8 cellular contexts compared by ENCODE assay signal in the genomic region with DNA sequence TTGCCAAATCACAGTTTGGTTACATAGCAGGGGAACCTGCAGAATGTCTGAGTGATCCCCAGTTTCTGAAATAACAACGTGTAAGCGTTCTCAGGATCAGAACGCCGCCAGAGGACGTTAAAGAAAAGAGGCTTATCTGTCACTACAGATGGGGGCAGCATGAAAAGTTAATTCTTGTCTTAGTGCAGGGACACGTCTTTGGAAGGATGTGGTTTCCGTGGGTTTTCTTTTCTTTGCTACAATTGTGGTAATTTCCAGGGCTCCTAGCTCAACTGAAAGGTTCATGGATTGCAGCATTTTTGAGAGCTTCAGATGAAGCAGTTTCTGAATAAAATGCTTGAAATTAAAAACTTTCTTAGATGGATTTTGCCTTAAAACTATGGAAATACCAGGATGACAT.
DNase-seq lines count a peak whose midpoint lies in the region; ATAC-seq and TF ChIP-seq lines count a peak whose summit lies in the region.

No MANE protein-coding gene starts in this region.

- H3K36me3 ChIP-seq in BLaER1 (peaks cover 41% of the 10 kb centered on the region), colonic mucosa (no peaks in the 10 kb centered on the region)

- ATAC-seq in HG02610 (IDR thresholded peaks at IDR 0.05; ENCODE audit: unreplicated experiment) (peak; percentile 51), T-helper 17 cell (peak; percentile 91), HG02885 (IDR thresholded peaks at IDR 0.05; ENCODE audit: poor library complexity, unreplicated experiment) (no peak), HG02870 (IDR thresholded peaks at IDR 0.05; ENCODE audit: unreplicated experiment) (no peak)

- peaks cover 13% of the 10 kb centered on the region for H3K36me3 Mint-ChIP-seq in T-helper 17 cell (ENCODE audit: low read depth)

- intact Hi-C loops in colonic mucosa (cut with DNase I): no loop called here

- peak overlapping the region; percentile 91 for H3K4me2 ChIP-seq in BLaER1

- H3K27me3 ChIP-seq in BLaER1: no peaks in the 10 kb centered on the region
- no peaks in the 10 kb centered on the region for H3K27me3 ChIP-seq in colonic mucosa

- H3K9me3 ChIP-seq in BLaER1 (peaks cover 10% of the 10 kb centered on the region; the same call in 1 of the 2 replicates), T-helper 17 cell (ENCODE audit: control insufficient read depth, low read length, poor library complexity, severe bottlenecking) (no peaks in the 10 kb centered on the region), colonic mucosa (no peaks in the 10 kb centered on the region)

- H3K27ac Mint-ChIP-seq in T-helper 17 cell: peak overlapping the region; percentile 99

- peak overlapping the region; percentile 63 for H3K4me3 Mint-ChIP-seq in T-helper 17 cell

- H3K4me1 Mint-ChIP-seq in T-helper 17 cell: peaks cover 37% of the 10 kb centered on the region

- H3K4me1 ChIP-seq in BLaER1 (peaks cover 43% of the 10 kb centered on the region), colonic mucosa (no peaks in the 10 kb centered on the region)

- DNase-seq in T-helper 17 cell (peak in 2 of 3 donors; percentile 25 to 28), colonic mucosa (peak; percentile 20), NCI-H774 (lab: John Stamatoyannopoulos, UW) (no peak), 8988T (no peak)

- TF ChIP-seq CTCF in colonic mucosa (IDR thresholded peaks at IDR 0.05): no peak

- no peak overlapping the region for H3K9ac ChIP-seq in BLaER1
- H3K9ac ChIP-seq in colonic mucosa (ENCODE audit: low read depth in 2 of 2, low read length in 2 of 2): no peak overlapping the region

- H3K27ac ChIP-seq in BLaER1 (peak overlapping the region; percentile 84), colonic mucosa (no peak overlapping the region)

- no peaks in the 10 kb centered on the region for H3K27me3 Mint-ChIP-seq in T-helper 17 cell

- H3K4me3 ChIP-seq in BLaER1: peak overlapping the region; percentile 55; the same call in 1 of the 2 replicates
- H3K4me3 ChIP-seq in colonic mucosa: no peak overlapping the region

- no peaks in the 10 kb centered on the region for H4K20me1 ChIP-seq in BLaER1

Comparison
In these comparisons a context has a peak if more than half of its experiments do, and no peak if none do; other contexts are left out.
1. ATAC-seq: peak in HG02610 (single experiment) and T-helper 17 cell (single experiment); none in HG02885 (single experiment) and HG02870 (single experiment).
2. DNase-seq: peak in T-helper 17 cell (2 of 3) and colonic mucosa (single experiment); none in NCI-H774 (single experiment) and 8988T (single experiment).